23 cellular contexts compared by ENCODE assay signal in genomic region chr17:57776366-57776765, GRCh38.
"Had no signal": no experiment of that assay in that cellular context is flagged by ENCODE, and none has a peak within 500 bp of the region (broad histone marks: within the 10 kb centered on the region; RNA-seq: fewer than 3 reads in every experiment).

No MANE protein-coding gene starts in this region.

- DNase-seq: activated CD4-positive, alpha-beta memory T cell treated with anti-CD3 and anti-CD28 coated beads, Interleukin-2, amount 10 ng/mL, durations not matched to agents 7 days and 5 days; activated CD4-positive, alpha-beta T cell treated with anti-CD3 and anti-CD28 coated beads for 1 hour; activated CD4-positive, alpha-beta T cell treated with anti-CD3 and anti-CD28 coated beads for 4 hours; activated CD4-positive, alpha-beta T cell treated with anti-CD3 and anti-CD28 coated beads, Interleukin-2, amount 10 ng/mL, durations not matched to agents 7 days and 5 days; activated CD4-positive, alpha-beta T cell treated with anti-CD3 and anti-CD28 coated beads, Interleukin-2, amount 50 U/mL, for 4 hours; activated CD8-positive, alpha-beta memory T cell treated with anti-CD3 and anti-CD28 coated beads, Interleukin-2, amount 50 U/mL, for 48 hours; activated gamma-delta T cell; activated naive CD4-positive, alpha-beta T cell; activated naive CD4-positive, alpha-beta T cell treated with anti-CD3 and anti-CD28 coated beads, Interleukin-2, amount 10 ng/mL, durations not matched to agents 7 days and 5 days; activated naive CD8-positive, alpha-beta T cell treated with anti-CD3 and anti-CD28 coated beads, Interleukin-2, amount 10 ng/mL, durations not matched to agents 7 days and 5 days; activated T-cell treated with anti-CD3 and anti-CD28 coated beads for 4 hours; activated T-cell treated with anti-CD3 and anti-CD28 coated beads, Interleukin-2, amount 50 U/mL, for 24 hours; activated T-cell treated with anti-CD3 and anti-CD28 coated beads, Interleukin-2, amount 50 U/mL, for 72 hours; central memory CD4-positive, alpha-beta T cell; cerebellar nuclear complex; colonic mucosa; effector CD8-positive, alpha-beta T cell; foreskin fibroblast; head of caudate nucleus; T-helper 2 cell had no signal

- ATAC-seq: activated naive CD4-positive, alpha-beta T cell treated with anti-CD3 and anti-CD28 coated beads, Interleukin-2, amount 50 U/mL, for 72 hours; activated T-cell treated with anti-CD3 and anti-CD28 coated beads, Interleukin-2, amount 50 U/mL, for 72 hours; esophagus mucosa; WTC11 had no signal
